9 cellular contexts compared by ENCODE assay signal in the genomic region with DNA sequence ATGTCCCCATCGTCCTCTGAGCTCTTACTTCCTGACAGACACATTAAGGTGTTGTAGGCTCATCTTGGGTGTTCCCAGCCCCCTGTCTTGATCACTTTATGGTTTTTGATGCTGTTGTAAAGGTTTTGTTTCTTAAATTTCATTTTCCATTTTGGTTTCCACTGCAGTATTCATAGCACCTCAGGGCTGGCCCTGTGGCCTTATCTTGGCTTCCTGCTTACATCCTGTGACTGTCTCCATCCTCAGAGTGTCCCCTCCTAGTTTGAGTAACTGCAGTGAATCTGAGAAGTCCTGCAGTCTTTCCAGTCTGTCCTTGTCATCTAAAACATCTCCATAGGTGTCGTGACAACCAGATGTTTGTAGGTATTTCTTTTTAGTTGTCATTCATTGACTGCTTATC. TPM values are rescaled to one million over a fixed set of nuclear protein-coding genes. Genes with fewer than 3 reads are reported as not detected.
DNase-seq lines count a peak whose midpoint lies in the region; ATAC-seq, FAIRE-seq and TF ChIP-seq lines count a peak whose summit lies in the region.
"Had no signal": no experiment of that assay in that cellular context is flagged by ENCODE, and none has a peak within 500 bp of the region (broad histone marks: within the 10 kb centered on the region; RNA-seq: fewer than 3 reads in every experiment).

No MANE protein-coding gene starts in this region.

- H3K27ac ChIP-seq in kidney (ENCODE audit: low read depth in 2 of 2, low read length in 2 of 2) (no peak overlapping the region), upper lobe of left lung (no peak overlapping the region)

- no peak for FAIRE-seq in kidney (lab: Jason Lieb, UNC)
- FAIRE-seq: HTR-8/SVneo had no signal

- peak overlapping the region; percentile 59 for H3K27ac Mint-ChIP-seq in central memory CD8-positive, alpha-beta T cell (ENCODE audit: low read depth)

- peak overlapping the region; percentile 56 for H3K4me3 Mint-ChIP-seq in central memory CD8-positive, alpha-beta T cell

- TF ChIP-seq CTCF in GM10266 (IDR thresholded peaks at IDR 0.05; ENCODE audit: control insufficient read depth, insufficient read depth, low read depth, missing control alignments) (no peak), kidney (IDR thresholded peaks at IDR 0.05; ENCODE audit: borderline replicate concordance, extremely low read depth, insufficient read depth) (no peak), upper lobe of left lung (IDR thresholded peaks at IDR 0.05) (no peak)

- peaks cover 73% of the 10 kb centered on the region for H3K4me1 Mint-ChIP-seq in central memory CD8-positive, alpha-beta T cell

- H3K9me3 ChIP-seq in kidney (ENCODE audit: control insufficient read depth in 1 of 2, low read length in 2 of 2): no peaks in the 10 kb centered on the region
- no peaks in the 10 kb centered on the region for H3K9me3 ChIP-seq in upper lobe of left lung

- no peak for TF ChIP-seq POLR2A in upper lobe of left lung (IDR thresholded peaks at IDR 0.05)

- TF ChIP-seq EP300 in upper lobe of left lung (IDR thresholded peaks at IDR 0.05): no peak

- H3K9me3 Mint-ChIP-seq in central memory CD8-positive, alpha-beta T cell: no peaks in the 10 kb centered on the region

- H3K27me3 ChIP-seq in upper lobe of left lung: no peaks in the 10 kb centered on the region

- peaks cover 6% of the 10 kb centered on the region for H3K36me3 Mint-ChIP-seq in central memory CD8-positive, alpha-beta T cell (ENCODE audit: insufficient read depth)

- 55 to 56% methylated on average over 2 of the region's 2 CpGs for WGBS in upper lobe of left lung, 2 donors

- ATAC-seq in GM19467 (IDR thresholded peaks at IDR 0.05; ENCODE audit: unreplicated experiment) (peak; percentile 30), HG03571 (IDR thresholded peaks at IDR 0.05; ENCODE audit: unreplicated experiment) (peak; percentile 41), upper lobe of left lung (ENCODE audit: low FRiP score in 2 of 2) (no peak)
- ATAC-seq in central memory CD8-positive, alpha-beta T cell (replicated peaks; ENCODE audit: extremely low read depth, poor library complexity, severe bottlenecking): peak; percentile 54

- H3K4me1 ChIP-seq in kidney (ENCODE audit: control insufficient read depth in 1 of 2, insufficient read depth in 1 of 2, low read depth in 1 of 2, low read length in 2 of 2) (peaks cover 0 to 15% of the 10 kb centered on the region in 2 donors), upper lobe of left lung (peaks cover 38 to 44% (median 40%) of the 10 kb centered on the region in 4 donors)

- H3K36me3 ChIP-seq in kidney (ENCODE audit: control insufficient read depth in 1 of 2, insufficient read depth in 2 of 2, low read length in 2 of 2): no peaks in the 10 kb centered on the region
- no peaks in the 10 kb centered on the region for H3K36me3 ChIP-seq in upper lobe of left lung

- no peak overlapping the region for H3K9ac ChIP-seq in kidney (ENCODE audit: low read length in 2 of 2)

- intact Hi-C loops in kidney (cut with DNase I): no loop called here

- DNase-seq in GM10266 (ENCODE audit: extremely low spot score): peak; percentile 38
- DNase-seq in central memory CD8-positive, alpha-beta T cell (ENCODE audit: low spot score in 2 of 2): no peak
- no peak for DNase-seq in kidney
- no peak for DNase-seq in NCI-H2029 treated with DMSO at 0.1 percent for 48 hours (lab: John Stamatoyannopoulos, UW)
- no peak for DNase-seq in NCI-H146 treated with DMSO at 0.1 percent for 48 hours (lab: John Stamatoyannopoulos, UW; ENCODE audit: unreplicated experiment)
- DNase-seq in upper lobe of left lung: no peak

- H3K27me3 Mint-ChIP-seq in central memory CD8-positive, alpha-beta T cell: no peaks in the 10 kb centered on the region

- H3K4me3 ChIP-seq in kidney (ENCODE audit: low read length in 2 of 2) (no peak overlapping the region), upper lobe of left lung (no peak overlapping the region)

RNA-seq across cellular contexts. Expression of a gene that starts 50.9 kb away (rescaled TPM):
- total RNA-seq in kidney (12.3 TPM), upper lobe of left lung (10 to 100 TPM in 5 of 6 donors, 1 to 10 TPM in 1; 9.6 to 37.7 (median 16.4) TPM)
- 1.8 TPM for polyA plus RNA-seq in kidney (ENCODE audit: insufficient read depth, low read depth, low replicate concordance)

Comparison
In these comparisons a context has a peak if more than half of its experiments do, and no peak if none do; other contexts are left out.
1. ATAC-seq: peak in GM19467 (single experiment), HG03571 (single experiment) and central memory CD8-positive, alpha-beta T cell (single experiment); none in upper lobe of left lung (0 of 2).